In the genomic region with DNA sequence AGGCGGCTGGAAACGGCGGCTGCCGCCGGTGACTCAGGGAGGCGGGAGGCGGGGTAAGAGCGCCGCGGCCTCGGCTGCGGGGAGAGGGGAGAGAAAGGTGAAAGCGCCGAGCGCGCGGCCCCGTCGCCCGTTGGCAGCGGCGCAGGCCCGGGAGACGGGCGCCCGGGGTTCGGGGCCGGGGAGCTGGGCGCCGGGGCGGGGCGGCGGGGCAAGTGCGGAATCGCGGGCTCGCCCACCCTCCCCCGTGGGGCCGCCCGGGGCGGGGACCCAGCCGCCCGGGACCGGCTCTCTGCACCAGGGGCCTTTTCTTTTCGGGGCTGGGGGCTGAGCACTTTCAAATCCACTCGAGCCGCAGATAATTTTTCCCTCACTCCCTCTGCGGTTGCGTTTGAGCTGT, we compare ENCODE assay signal across 8 cellular contexts. TPM values are rescaled to one million over a fixed set of nuclear protein-coding genes. Genes with fewer than 3 reads are reported as not detected.
A peak's percentile ranks its signal among the peaks of the same experiment; 100 is the strongest.
DNase-seq lines count a peak whose midpoint lies in the region; ATAC-seq, FAIRE-seq and TF ChIP-seq lines count a peak whose summit lies in the region.

No MANE protein-coding gene starts in this region.

- no peak for FAIRE-seq in endothelial cell of umbilical vein (lab: Jason Lieb, UNC)

- BruUV-seq in endothelial cell of umbilical vein (replicated peaks; lab: Mats Ljungman, UMichigan) = no TSS peak

- CTCF ChIA-PET in endothelial cell of umbilical vein (lab: Charles Lee) = interaction anchor here (0.8 to 2.6 kb wide), 6 partner anchors 13 to 306 kb away, joined by 3 to 14 read pairs (median 6); partner anchors contain the start of gene CHMP3

- H3K9me3 ChIP-seq in endothelial cell of umbilical vein (replicated peaks; ENCODE audit: control insufficient read depth, insufficient read depth, low read length) = no peaks in the 10 kb centered on the region

- no peak overlapping the region for H3K4me2 ChIP-seq in endothelial cell of umbilical vein (ENCODE audit: insufficient read depth, low read length)

- no peaks in the 10 kb centered on the region for H4K20me1 ChIP-seq in endothelial cell of umbilical vein (replicated peaks; ENCODE audit: control insufficient read depth, extremely low read depth, insufficient read depth, low read length)

- dilution Hi-C loops in endothelial cell of umbilical vein (cut with MboI; ENCODE audit: extremely low pct_ligation_motif_present, low sequenced_read_pairs) = no loop called here

- peak overlapping the region; percentile 40 to 99 (median 44) for H3K4me3 ChIP-seq in endothelial cell of umbilical vein (replicated peaks in 1 of 3; ENCODE audit: insufficient read depth in 1 of 3, low read depth in 1 of 3, low read length in 3 of 3)

- H3K36me3 Mint-ChIP-seq in activated T-cell treated with anti-CD3 and anti-CD28 coated beads, Interleukin-2, amount 50 U/mL, for 72 hours (ENCODE audit: insufficient read depth in 2 of 2) = peaks cover 15 to 46% of the 10 kb centered on the region in 2 donors
- peaks cover 14% of the 10 kb centered on the region for H3K36me3 Mint-ChIP-seq in progenitor cell of endocrine pancreas (ENCODE audit: insufficient read depth)

- peak overlapping the region; percentile 99 for H3K27ac ChIP-seq in endothelial cell of umbilical vein (ENCODE audit: insufficient read depth, low read depth, low read length)

- H3K27me3 Mint-ChIP-seq in activated T-cell treated with anti-CD3 and anti-CD28 coated beads, Interleukin-2, amount 50 U/mL, for 72 hours (ENCODE audit: low read depth) = no peaks in the 10 kb centered on the region
- H3K27me3 Mint-ChIP-seq in progenitor cell of endocrine pancreas = peaks cover 3% of the 10 kb centered on the region

- no peak for TF ChIP-seq CTCF in endothelial cell of umbilical vein (IDR thresholded peaks at IDR 0.05; ENCODE audit: extremely low read depth in 1 of 2, insufficient read depth in 1 of 2, low read depth in 1 of 2, low read length in 2 of 2)
- TF ChIP-seq CTCF in progenitor cell of endocrine pancreas (IDR thresholded peaks at IDR 0.05; ENCODE audit: unreplicated experiment) = no peak

- H3K9ac ChIP-seq in endothelial cell of umbilical vein (replicated peaks; ENCODE audit: extremely low read depth, insufficient read depth, low read length) = peak overlapping the region; percentile 69

- peak overlapping the region; percentile 97 for H3K27ac Mint-ChIP-seq in activated T-cell treated with anti-CD3 and anti-CD28 coated beads, Interleukin-2, amount 50 U/mL, for 72 hours
- peak overlapping the region; percentile 100 for H3K27ac Mint-ChIP-seq in progenitor cell of endocrine pancreas

- no peaks in the 10 kb centered on the region for H3K27me3 ChIP-seq in endothelial cell of umbilical vein (ENCODE audit: control insufficient read depth in 2 of 2, insufficient read depth in 2 of 2, low read length in 2 of 2)

- intact Hi-C loops in endothelial cell of umbilical vein (cut with micrococcal nuclease) = loop anchor here (1.0 to 2.0 kb wide), 5 partner anchors 45 to 242 kb away; partner anchors contain the start of genes CHMP3, MRPL35 and RNF103

- H3K9me1 ChIP-seq in endothelial cell of umbilical vein (replicated peaks; ENCODE audit: control insufficient read depth, extremely low read depth, insufficient read depth, low read length) = no peaks in the 10 kb centered on the region

- peaks cover 30% of the 10 kb centered on the region for H3K79me2 ChIP-seq in endothelial cell of umbilical vein (ENCODE audit: control insufficient read depth, insufficient read depth, low read length)

- peaks cover 8 to 12% of the 10 kb centered on the region in 2 donors for H3K9me3 Mint-ChIP-seq in activated T-cell treated with anti-CD3 and anti-CD28 coated beads, Interleukin-2, amount 50 U/mL, for 72 hours
- H3K9me3 Mint-ChIP-seq in progenitor cell of endocrine pancreas (ENCODE audit: low read depth) = peaks cover 26% of the 10 kb centered on the region

- DNase-seq in activated T-cell treated with anti-CD3 and anti-CD28 coated beads, Interleukin-2, amount 50 U/mL, for 72 hours = no peak
- DNase-seq in activated T-cell treated with anti-CD3 and anti-CD28 coated beads for 4 hours (no peak), NCI-H226 (peak; percentile 6), endothelial cell of umbilical vein (ENCODE audit: low read depth, low spot score) (no peak), progenitor cell of endocrine pancreas (ENCODE audit: low spot score, unreplicated experiment) (no peak), NCI-H510A (lab: John Stamatoyannopoulos, UW) (no peak)

- TF ChIP-seq POLR2A in endothelial cell of umbilical vein (IDR thresholded peaks at IDR 0.05; ENCODE audit: low read depth, low read length) = peak; percentile 79

- peaks cover 52% of the 10 kb centered on the region for H3K4me1 Mint-ChIP-seq in activated T-cell treated with anti-CD3 and anti-CD28 coated beads, Interleukin-2, amount 50 U/mL, for 72 hours (ENCODE audit: low read depth)
- peaks cover 15% of the 10 kb centered on the region for H3K4me1 Mint-ChIP-seq in progenitor cell of endocrine pancreas (ENCODE audit: low read depth)

- POLR2A ChIA-PET in endothelial cell of umbilical vein (lab: Charles Lee) = interaction anchor here (0.6 to 1.8 kb wide), 7 partner anchors 13 to 229 kb away, joined by 3 to 11 read pairs (median 4); no protein-coding TSS in a partner anchor

- ATAC-seq in activated T-cell treated with anti-CD3 and anti-CD28 coated beads, Interleukin-2, amount 50 U/mL, for 72 hours (replicated peaks in 1 of 2) = no peak
- ATAC-seq in GM19467 (IDR thresholded peaks at IDR 0.05; ENCODE audit: unreplicated experiment) (no peak), GM18858 (IDR thresholded peaks at IDR 0.05; ENCODE audit: unreplicated experiment) (no peak)

- H3K4me1 ChIP-seq in endothelial cell of umbilical vein (ENCODE audit: control insufficient read depth, extremely low read depth, insufficient read depth, low read length) = peaks cover 8% of the 10 kb centered on the region

- no peak overlapping the region for H2AFZ ChIP-seq in endothelial cell of umbilical vein (ENCODE audit: low read depth, low read length)

- peak overlapping the region; percentile 96 for H3K4me3 Mint-ChIP-seq in activated T-cell treated with anti-CD3 and anti-CD28 coated beads, Interleukin-2, amount 50 U/mL, for 72 hours
- H3K4me3 Mint-ChIP-seq in progenitor cell of endocrine pancreas (ENCODE audit: low read depth) = peak overlapping the region; percentile 92

- H3K36me3 ChIP-seq in endothelial cell of umbilical vein (ENCODE audit: control insufficient read depth in 2 of 2, extremely low read depth in 1 of 2, insufficient read depth in 2 of 2, low read length in 2 of 2) = no peaks in the 10 kb centered on the region

TF ChIP-seq in endothelial cell of umbilical vein, 7 proteins besides CTCF, POLR2A, EP300 and RAD21:
- TF ChIP-seq POLR2AphosphoS5 (IDR thresholded peaks at IDR 0.05; ENCODE audit: insufficient read depth, low read depth, low read length) = peak; percentile 64
- TF ChIP-seq MYC (IDR thresholded peaks at IDR 0.05; ENCODE audit: low read depth, low read length) = no peak
- TF ChIP-seq JUN (IDR thresholded peaks at IDR 0.05; ENCODE audit: borderline replicate concordance, insufficient read depth, insufficient read length, low read depth) = no peak
- TF ChIP-seq EZH2 (IDR thresholded peaks at IDR 0.05; ENCODE audit: borderline replicate concordance, low read depth, low read length, severe bottlenecking) = no peak
- TF ChIP-seq GATA2 (IDR thresholded peaks at IDR 0.05; ENCODE audit: insufficient read depth, insufficient read length, low read depth, low read length) = no peak
- TF ChIP-seq MAX (IDR thresholded peaks at IDR 0.05; ENCODE audit: insufficient read depth, insufficient read length) = peak; percentile 1
- TF ChIP-seq FOS (IDR thresholded peaks at IDR 0.05; ENCODE audit: borderline replicate concordance, insufficient read depth, low read length) = no peak

RNA-seq across cellular contexts. Expression of gene KDM3A, which starts 0.2 kb away (rescaled TPM):
- total RNA-seq in activated T-cell treated with anti-CD3 and anti-CD28 coated beads, Interleukin-2, amount 50 U/mL, for 72 hours = 10 to 100 TPM; 61.2 to 66.8 TPM
- total RNA-seq in endothelial cell of umbilical vein = 29.5 and 35.4 TPM in 2 replicates
- polyA plus RNA-seq in endothelial cell of umbilical vein = 11.5 and 13.5 TPM in 2 replicates
- polyA plus RNA-seq in endothelial cell of umbilical vein (2011; cell fraction: cytosol; rRNA removed) = 12.3 and 13.2 TPM in 2 replicates
- 78.2 and 91.6 TPM in 2 replicates for polyA plus RNA-seq in endothelial cell of umbilical vein (2011; cell fraction: nucleus; rRNA removed)
- polyA plus RNA-seq in endothelial cell of umbilical vein (2012) = 18.9 and 20.3 TPM in 2 replicates
- polyA minus RNA-seq in endothelial cell of umbilical vein = 40.9 and 53.3 TPM in 2 replicates
- 24.0 TPM for polyA minus RNA-seq in endothelial cell of umbilical vein (2011; cell fraction: cytosol; rRNA and poly(A)+ RNA removed)
- 117 and 138 TPM in 2 replicates for polyA minus RNA-seq in endothelial cell of umbilical vein (2011; cell fraction: nucleus; rRNA and poly(A)+ RNA removed)
- 73.7 and 75.5 TPM in 2 replicates for total RNA-seq in progenitor cell of endocrine pancreas
